ENCODE assay signal across 8 cellular contexts in genomic region chr10:87093461-87094372, GRCh38. TPM values are rescaled to one million over a fixed set of nuclear protein-coding genes. Genes with fewer than 3 reads are reported as not detected.
DNase-seq lines count a peak whose midpoint lies in the region; ATAC-seq and TF ChIP-seq lines count a peak whose summit lies in the region.

No MANE protein-coding gene starts in this region.

- no peaks in the 10 kb centered on the region for H3K27me3 Mint-ChIP-seq in Caco-2 (ENCODE audit: insufficient read depth, unreplicated experiment)
- H3K27me3 Mint-ChIP-seq in T-helper 17 cell: no peaks in the 10 kb centered on the region

- no peaks in the 10 kb centered on the region for H3K9me3 Mint-ChIP-seq in Caco-2 (ENCODE audit: unreplicated experiment)

- DNase-seq in Caco-2: peak; percentile 63 to 70
- peak; percentile 69 for DNase-seq in HK-2 (ENCODE audit: unreplicated experiment)
- DNase-seq in T-helper 17 cell: peak; percentile 46 to 50 (median 49)
- peak; percentile 38 to 89 for DNase-seq in ascending aorta (ENCODE audit: low spot score in 2 of 2)
- DNase-seq in hepatocyte (ENCODE audit: low spot score): peak; percentile 58
- no peak for DNase-seq in retinal pigment epithelial cell (ENCODE audit: low read depth)
- DNase-seq in OCI-M2 (lab: John Stamatoyannopoulos, UW; ENCODE audit: unreplicated experiment): no peak

- ATAC-seq in GM19455 (IDR thresholded peaks at IDR 0.05; ENCODE audit: unreplicated experiment) (peak; percentile 22), T-helper 17 cell (peak; percentile 10)

- H3K27ac ChIP-seq in ascending aorta (peak overlapping the region; percentile 96 to 97), hepatocyte (peak overlapping the region; percentile 97)

- H3K4me1 Mint-ChIP-seq in Caco-2 (ENCODE audit: low read depth, unreplicated experiment) (peaks cover 24% of the 10 kb centered on the region), T-helper 17 cell (peaks cover 38% of the 10 kb centered on the region)

- H2AFZ ChIP-seq in hepatocyte: peak overlapping the region; percentile 74

- CTCF ChIA-PET in Caco-2 (lab: Charles Lee): no interaction called here

- peaks cover 37% of the 10 kb centered on the region for H3K4me1 ChIP-seq in Caco-2
- peaks cover 6 to 26% of the 10 kb centered on the region in 2 donors for H3K4me1 ChIP-seq in ascending aorta
- H3K4me1 ChIP-seq in hepatocyte (ENCODE audit: insufficient read depth): peaks cover 36% of the 10 kb centered on the region

- under 1% methylated on average over 31 of the region's 41 CpGs for WGBS in hepatocyte (ENCODE audit: low lambda C conversion rate, missing lambda C conversion rate)

- H3K27ac Mint-ChIP-seq in Caco-2 (ENCODE audit: unreplicated experiment) (peak overlapping the region; percentile 77), T-helper 17 cell (peak overlapping the region; percentile 96)

- H3K36me3 Mint-ChIP-seq in Caco-2 (ENCODE audit: insufficient read depth, unreplicated experiment): peaks cover 73% of the 10 kb centered on the region
- no peaks in the 10 kb centered on the region for H3K36me3 Mint-ChIP-seq in T-helper 17 cell (ENCODE audit: low read depth)

- H3K4me3 ChIP-seq in Caco-2 (ENCODE audit: low read depth, low read length) (peak overlapping the region; percentile 96), ascending aorta (peak overlapping the region; percentile 81 to 84), hepatocyte (peak overlapping the region; percentile 57), retinal pigment epithelial cell (ENCODE audit: low read length) (peak overlapping the region; percentile 75)

- BruUV-seq in Caco-2 (replicated peaks; lab: Mats Ljungman, UMichigan): TSS peak; percentile 32

- H3K27me3 ChIP-seq in Caco-2 (replicated peaks; ENCODE audit: control insufficient read depth, insufficient read depth, low read length) (no peaks in the 10 kb centered on the region), ascending aorta (no peaks in the 10 kb centered on the region), hepatocyte (no peaks in the 10 kb centered on the region)

- H3K36me3 ChIP-seq in Caco-2 (ENCODE audit: control insufficient read depth, insufficient read depth, low read length) (no peaks in the 10 kb centered on the region; the same call in 1 of the 2 replicates), ascending aorta (no peaks in the 10 kb centered on the region), hepatocyte (replicated peaks; ENCODE audit: insufficient read depth, low read depth) (no peaks in the 10 kb centered on the region)

- no peaks in the 10 kb centered on the region for H3K9me2 ChIP-seq in hepatocyte (replicated peaks; ENCODE audit: insufficient read depth)

- TF ChIP-seq CTCF in Caco-2 (IDR thresholded peaks at IDR 0.05; ENCODE audit: insufficient read depth in 1 of 2, low read depth in 1 of 2, low read length in 1 of 2, severe bottlenecking in 1 of 2, unreplicated experiment in 1 of 2) (no peak), ascending aorta (IDR thresholded peaks at IDR 0.05) (no peak), hepatocyte (IDR thresholded peaks at IDR 0.05; ENCODE audit: poor library complexity) (no peak), retinal pigment epithelial cell (conservative IDR thresholded peaks at IDR 0.05; ENCODE audit: low read depth, low read length) (no peak)

- peaks cover 85% of the 10 kb centered on the region for H3K79me2 ChIP-seq in hepatocyte

- H3K9me3 ChIP-seq in Caco-2 (no peaks in the 10 kb centered on the region), T-helper 17 cell (ENCODE audit: control insufficient read depth, low read length, poor library complexity, severe bottlenecking) (no peaks in the 10 kb centered on the region), ascending aorta (no peaks in the 10 kb centered on the region), hepatocyte (ENCODE audit: low read depth) (no peaks in the 10 kb centered on the region)

- H3K4me3 Mint-ChIP-seq in Caco-2 (ENCODE audit: unreplicated experiment) (peak overlapping the region; percentile 87), T-helper 17 cell (peak overlapping the region; percentile 95)

- peaks cover 35% of the 10 kb centered on the region for H4K20me1 ChIP-seq in hepatocyte (ENCODE audit: insufficient read depth, poor library complexity, severe bottlenecking)

- POLR2A ChIA-PET in Caco-2 (lab: Charles Lee): interaction anchor here (0.7 to 1.1 kb wide), 3 partner anchors 22 to 123 kb away, joined by 3 read pairs; no protein-coding TSS in a partner anchor

- peak overlapping the region; percentile 84 for H3K4me2 ChIP-seq in hepatocyte

- intact Hi-C loops in Caco-2 (cut with micrococcal nuclease; ENCODE audit: unreplicated experiment): loop anchor here (2.0 to 10.0 kb wide), 2 partner anchors 51 to 123 kb away; no protein-coding TSS in a partner anchor
- intact Hi-C loops in ascending aorta (cut with DNase I): loop anchor here (1.0 to 10.0 kb wide), 3 partner anchors 8 to 429 kb away; partner anchors contain the start of genes BMPR1A and LDB3

RNA-seq across cellular contexts. Expression of gene GLUD1, which starts 0.9 kb away (rescaled TPM):
- total RNA-seq in Caco-2 (2022) (767 and 787 TPM in 2 replicates), T-helper 17 cell (100 to 1,000 TPM; 107 TPM), ascending aorta (134 TPM), hepatocyte (695 and 698 TPM in 2 replicates)
- 100 and 178 TPM in 2 replicates for polyA plus RNA-seq in hepatocyte

RNA-seq across cellular contexts. Expression of gene SHLD2, which starts 1.3 kb away (rescaled TPM):
- total RNA-seq in Caco-2 (2022) (49.3 and 51.0 TPM in 2 replicates), T-helper 17 cell (10 to 100 TPM; 28.9 to 31.3 TPM), ascending aorta (19.7 TPM), hepatocyte (43.3 and 44.5 TPM in 2 replicates)
- 21.5 and 22.9 TPM in 2 replicates for polyA plus RNA-seq in hepatocyte

Comparison
In these comparisons a context has a peak if more than half of its experiments do, and no peak if none do; other contexts are left out.
1. DNase-seq: peak in Caco-2 (2 of 2), HK-2 (single experiment), T-helper 17 cell (3 of 3), ascending aorta (2 of 2) and hepatocyte (single experiment); none in retinal pigment epithelial cell (single experiment) and OCI-M2 (single experiment).
2. Peak in every context shown above with its lines, with median percentiles within 50 percentile points of each other: H3K4me3 ChIP-seq.